8 cellular contexts compared by ENCODE assay signal in genomic region chr6:30781362-30781696, GRCh38. TPM values are rescaled to one million over a fixed set of nuclear protein-coding genes. Genes with fewer than 3 reads are reported as not detected.
DNase-seq lines count a peak whose midpoint lies in the region; ATAC-seq and TF ChIP-seq lines count a peak whose summit lies in the region.

No MANE protein-coding gene starts in this region.

- intact Hi-C loops in psoas muscle (cut with DNase I) = loop anchor here in 1 of 2 donors (5.0 kb wide), 2 partner anchors 39 to 41 kb away; partner anchors contain the start of genes FLOT1 and IER3

- peak; percentile 26 for DNase-seq in BE2C
- DNase-seq in RWPE1 (ENCODE audit: low spot score) = no peak
- no peak for DNase-seq in fibroblast of lung (ENCODE audit: low read depth in 2 of 2)
- DNase-seq in psoas muscle = peak; percentile 40 to 68
- DNase-seq in DMS53 (lab: John Stamatoyannopoulos, UW) = no peak
- no peak for DNase-seq in activated gamma-delta T cell treated with Interleukin-2 at 50 U/mL for 16 hours
- DNase-seq in NCI-H748 (lab: John Stamatoyannopoulos, UW; ENCODE audit: unreplicated experiment) = no peak

- POLR2A ChIA-PET in RWPE1 (lab: Yijun Ruan, JAX; ENCODE audit: low non-redundant PET) = interaction anchor here (0.6 to 2.0 kb wide), 5 partner anchors 13 to 39 kb away, joined by 3 to 11 read pairs (median 7); partner anchors contain the start of gene IER3

- peak overlapping the region; percentile 99 for H3K27ac ChIP-seq in RWPE1
- peak overlapping the region; percentile 93 for H3K27ac ChIP-seq in fibroblast of lung (ENCODE audit: insufficient read depth, low read length)
- peak overlapping the region; percentile 84 for H3K27ac ChIP-seq in psoas muscle

- ATAC-seq in psoas muscle = peak; percentile 42 to 59 (median 50)
- ATAC-seq in GM18870 (IDR thresholded peaks at IDR 0.05; ENCODE audit: unreplicated experiment) = no peak

- H4K20me1 ChIP-seq in fibroblast of lung (ENCODE audit: control insufficient read depth, extremely low read depth, insufficient read depth, low read length) = no peaks in the 10 kb centered on the region

- no peak for TF ChIP-seq CTCF in BE2C (IDR thresholded peaks at IDR 0.05; ENCODE audit: low read depth, low read length)
- no peak for TF ChIP-seq CTCF in RWPE1 (conservative IDR thresholded peaks at IDR 0.05; ENCODE audit: low read depth)
- no peak for TF ChIP-seq CTCF in fibroblast of lung (conservative IDR thresholded peaks at IDR 0.05 in 1 of 2, IDR thresholded peaks at IDR 0.05 in 1 of 2; ENCODE audit: low read depth in 1 of 2, low read length in 2 of 2)
- no peak for TF ChIP-seq CTCF in psoas muscle (IDR thresholded peaks at IDR 0.05)

- no peak overlapping the region for H2AFZ ChIP-seq in fibroblast of lung (ENCODE audit: low read length)

- peak overlapping the region; percentile 68 for H3K9ac ChIP-seq in fibroblast of lung (ENCODE audit: insufficient read depth, low read length)

- peak overlapping the region; percentile 78 for H3K4me2 ChIP-seq in fibroblast of lung (ENCODE audit: extremely low read depth, insufficient read depth, low read length)

- H3K4me3 ChIP-seq in BE2C (ENCODE audit: low read depth, low read length) = peak overlapping the region; percentile 49
- H3K4me3 ChIP-seq in fibroblast of lung (replicated peaks in 1 of 4; ENCODE audit: control extremely low read depth in 1 of 4, insufficient read depth in 1 of 4, low read depth in 3 of 4, low read length in 4 of 4) = peak overlapping the region in 1 of 4 experiments; percentile 3
- H3K4me3 ChIP-seq in psoas muscle = peak overlapping the region; percentile 38

- no peaks in the 10 kb centered on the region for H3K79me2 ChIP-seq in fibroblast of lung (ENCODE audit: control insufficient read depth, insufficient read depth, low read length)

- CTCF ChIA-PET in RWPE1 (lab: Yijun Ruan, JAX) = interaction anchor here (1.0 to 1.4 kb wide), 2 partner anchors 12 to 34 kb away, joined by 4 to 6 read pairs; no protein-coding TSS in a partner anchor

- WGBS in psoas muscle, 3 donors = 41 to 62% (median 48%) methylated on average over 4 of the region's 4 CpGs

- H3K4me1 ChIP-seq in BE2C (peaks cover 41% of the 10 kb centered on the region), fibroblast of lung (ENCODE audit: control insufficient read depth, extremely low read depth, insufficient read depth, low read length) (peaks cover 35% of the 10 kb centered on the region), psoas muscle (peaks cover 30% of the 10 kb centered on the region)

- H3K27me3 ChIP-seq in BE2C = no peaks in the 10 kb centered on the region
- H3K27me3 ChIP-seq in fibroblast of lung (ENCODE audit: control insufficient read depth, insufficient read depth, low read length) = no peaks in the 10 kb centered on the region
- no peaks in the 10 kb centered on the region for H3K27me3 ChIP-seq in psoas muscle (ENCODE audit: insufficient read depth in 3 of 3, low read length in 2 of 3)

- no peaks in the 10 kb centered on the region for H3K36me3 ChIP-seq in BE2C
- no peaks in the 10 kb centered on the region for H3K36me3 ChIP-seq in fibroblast of lung (ENCODE audit: control insufficient read depth, insufficient read depth, low read length)
- no peaks in the 10 kb centered on the region for H3K36me3 ChIP-seq in psoas muscle (ENCODE audit: insufficient read depth in 1 of 2, low read depth in 1 of 2)

- H3K9me3 ChIP-seq in BE2C (no peaks in the 10 kb centered on the region), fibroblast of lung (ENCODE audit: control insufficient read depth, insufficient read depth, low read depth, low read length) (no peaks in the 10 kb centered on the region), psoas muscle (no peaks in the 10 kb centered on the region)

RNA-seq across cellular contexts. Expression of gene IER3, which starts 37.0 kb away (rescaled TPM):
- polyA plus RNA-seq in BE2C (2012; ENCODE audit: insufficient read depth, insufficient read length, low read depth) = 6.2 TPM
- total RNA-seq in fibroblast of lung (42.9 and 43.3 TPM in 2 replicates), psoas muscle (10 to 100 TPM in 3 of 4 donors, 1 to 10 TPM in 1; 6.3 to 38.4 (median 23.9) TPM)
- polyA plus RNA-seq in fibroblast of lung (34.2 and 102 TPM in 2 replicates), psoas muscle (100 to 1,000 TPM in 1 of 3 donors, 1 to 10 TPM in 2; 3.1 to 321 (median 3.2) TPM)
- 44.9 and 125 TPM in 2 replicates for polyA plus RNA-seq in fibroblast of lung (2012)
- polyA minus RNA-seq in fibroblast of lung (ENCODE audit: low replicate concordance) = 8.1 and 14.4 TPM in 2 replicates

RNA-seq across cellular contexts. Expression of gene FLOT1, which starts 38.8 kb away (rescaled TPM):
- polyA plus RNA-seq in BE2C (2012; ENCODE audit: insufficient read depth, insufficient read length, low read depth) = 190 TPM
- total RNA-seq in fibroblast of lung (136 and 180 TPM in 2 replicates), psoas muscle (100 to 1,000 TPM; 113 to 182 (median 153) TPM)
- polyA plus RNA-seq in fibroblast of lung (301 TPM in 2 replicates), psoas muscle (100 to 1,000 TPM; 181 to 224 (median 206) TPM)
- 219 and 223 TPM in 2 replicates for polyA plus RNA-seq in fibroblast of lung (2012)
- 145 and 206 TPM in 2 replicates for polyA minus RNA-seq in fibroblast of lung (ENCODE audit: low replicate concordance)

Comparison
In these comparisons a context has a peak if more than half of its experiments do, and no peak if none do; other contexts are left out.
1. DNase-seq: peak in BE2C (single experiment) and psoas muscle (2 of 2); none in RWPE1 (single experiment), fibroblast of lung (0 of 2), DMS53 (single experiment), activated gamma-delta T cell treated with Interleukin-2 at 50 U/mL for 16 hours (single experiment) and NCI-H748 (single experiment).
2. Peak in every context shown above with its lines, with median percentiles within 50 percentile points of each other: H3K27ac ChIP-seq.